In the genomic region with DNA sequence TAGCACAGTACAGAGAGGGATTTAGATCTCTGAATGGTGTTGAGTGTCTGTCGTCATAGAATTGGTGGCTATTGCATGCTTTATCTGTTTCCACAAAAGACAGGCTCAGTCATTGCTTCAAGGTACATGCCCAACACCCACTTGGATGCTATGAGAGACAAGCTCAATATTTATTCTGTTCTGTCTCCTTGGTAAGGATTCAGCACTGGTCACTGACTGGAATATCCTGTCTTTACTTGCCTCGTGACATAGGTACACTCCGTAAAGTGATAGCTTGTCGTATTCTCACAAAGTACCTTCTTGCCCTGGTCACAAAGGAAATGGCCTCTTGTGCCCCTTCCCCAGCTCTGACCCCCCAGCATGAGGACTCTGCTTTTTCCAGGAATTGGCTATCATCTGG, we compare ENCODE assay signal across 30 cellular contexts.
"Had no signal": no experiment of that assay in that cellular context is flagged by ENCODE, and none has a peak within 500 bp of the region (broad histone marks: within the 10 kb centered on the region; RNA-seq: fewer than 3 reads in every experiment).

No MANE protein-coding gene starts in this region.

- H3K4me1 ChIP-seq: SJCRH30 had no signal

- H3K36me3 Mint-ChIP-seq: activated naive CD4-positive, alpha-beta T cell treated with anti-CD3 and anti-CD28 coated beads, Interleukin-2, amount 10 ng/mL, durations not matched to agents 7 days and 5 days had no signal

- FAIRE-seq: K562, TTC549 had no signal

- ATAC-seq: activated CD4-positive, alpha-beta T cell treated with anti-CD3 and anti-CD28 coated beads for 36 hours; activated CD4-positive, CD25-positive, alpha-beta regulatory T cell treated with anti-CD3 and anti-CD28 coated beads, Interleukin-2, amount 50 U/mL, for 24 hours; activated naive CD8-positive, alpha-beta T cell treated with anti-CD3 and anti-CD28 coated beads, Interleukin-2, amount 50 U/mL, for 24 hours; activated T-cell treated with anti-CD3 and anti-CD28 coated beads, Interleukin-2, amount 50 U/mL, for 4 hours; K562; Panc1; WTC11 had no signal

- H3K27me3 ChIP-seq: MG63, SJCRH30 had no signal

- H3K27ac ChIP-seq: SJCRH30, SK-N-MC had no signal

- H3K36me3 ChIP-seq: MG63, SJCRH30 had no signal

- H3K4me3 ChIP-seq: K562, MG63, SJCRH30, SK-N-MC had no signal

- H3K4me1 Mint-ChIP-seq: activated CD4-positive, alpha-beta T cell treated with anti-CD3 and anti-CD28 coated beads for 36 hours; activated naive CD4-positive, alpha-beta T cell treated with anti-CD3 and anti-CD28 coated beads, Interleukin-2, amount 10 ng/mL, durations not matched to agents 7 days and 5 days; activated naive CD8-positive, alpha-beta T cell treated with anti-CD3 and anti-CD28 coated beads, Interleukin-2, amount 50 U/mL, for 24 hours had no signal

- H3K4me3 Mint-ChIP-seq: activated CD4-positive, alpha-beta memory T cell treated with anti-CD3 and anti-CD28 coated beads for 36 hours; activated CD4-positive, alpha-beta T cell treated with anti-CD3 and anti-CD28 coated beads for 36 hours; activated naive CD4-positive, alpha-beta T cell treated with anti-CD3 and anti-CD28 coated beads, Interleukin-2, amount 10 ng/mL, durations not matched to agents 7 days and 5 days; activated naive CD8-positive, alpha-beta T cell; activated naive CD8-positive, alpha-beta T cell treated with anti-CD3 and anti-CD28 coated beads, Interleukin-2, amount 50 U/mL, for 24 hours; activated T-cell treated with anti-CD3 and anti-CD28 coated beads, Interleukin-2, amount 50 U/mL, for 4 hours; activated T-helper 1 cell treated with anti-CD3 and anti-CD28 coated beads, Interleukin-12 subunit alpha, Interleukin-12 subunit beta, Interleukin-2, Interleukin-4 antibody, amounts not matched to agents 30 ng/mL and 10 ng/mL and 1 ng/mL, durations not matched to agents 14 hours and 24 hours and 36 hours; brain; WTC11 had no signal

- H3K9me3 ChIP-seq: MG63, SJCRH30 had no signal

- H3K27me3 Mint-ChIP-seq: activated naive CD8-positive, alpha-beta T cell; brain had no signal

- DNase-seq: activated CD4-positive, alpha-beta memory T cell treated with anti-CD3 and anti-CD28 coated beads for 36 hours; activated CD4-positive, alpha-beta T cell treated with anti-CD3 and anti-CD28 coated beads for 36 hours; activated CD4-positive, alpha-beta T cell treated with anti-CD3 and anti-CD28 coated beads, Interleukin-2, amount 50 U/mL, for 1 hour; activated CD8-positive, alpha-beta memory T cell treated with anti-CD3 and anti-CD28 coated beads, Interleukin-2, amount 50 U/mL, for 4 hours; activated naive CD4-positive, alpha-beta T cell treated with anti-CD3 and anti-CD28 coated beads, Interleukin-2, amount 10 ng/mL, durations not matched to agents 7 days and 5 days; activated naive CD8-positive, alpha-beta T cell treated with anti-CD3 and anti-CD28 coated beads, Interleukin-2, amount 50 U/mL, for 24 hours; activated T-cell treated with anti-CD3 and anti-CD28 coated beads for 4 hours; activated T-cell treated with anti-CD3 and anti-CD28 coated beads, Interleukin-2, amount 50 U/mL, for 4 hours; anterior cingulate cortex; IMR-90; Karpas-422; MG63; NCI-H1048; NCI-H1105 treated with DMSO at 0.1 percent for 48 hours; NCI-H1436 treated with DMSO at 0.1 percent for 48 hours; NCI-H1694 treated with DMSO at 0.1 percent for 48 hours; NCI-H2029; NCI-H345; NCI-H524 treated with DMSO at 0.1 percent for 48 hours; SHP77; SJCRH30 had no signal

- H3K27ac Mint-ChIP-seq: activated CD4-positive, alpha-beta memory T cell treated with anti-CD3 and anti-CD28 coated beads for 36 hours; activated CD4-positive, alpha-beta T cell treated with anti-CD3 and anti-CD28 coated beads for 36 hours; activated naive CD4-positive, alpha-beta T cell treated with anti-CD3 and anti-CD28 coated beads, Interleukin-2, amount 10 ng/mL, durations not matched to agents 7 days and 5 days; activated naive CD8-positive, alpha-beta T cell; activated naive CD8-positive, alpha-beta T cell treated with anti-CD3 and anti-CD28 coated beads, Interleukin-2, amount 50 U/mL, for 24 hours; activated T-helper 1 cell treated with anti-CD3 and anti-CD28 coated beads, Interleukin-12 subunit alpha, Interleukin-12 subunit beta, Interleukin-2, Interleukin-4 antibody, amounts not matched to agents 30 ng/mL and 10 ng/mL and 1 ng/mL, durations not matched to agents 14 hours and 24 hours and 36 hours; brain; WTC11 had no signal
